8 cellular contexts compared by ENCODE assay signal in the genomic region with DNA sequence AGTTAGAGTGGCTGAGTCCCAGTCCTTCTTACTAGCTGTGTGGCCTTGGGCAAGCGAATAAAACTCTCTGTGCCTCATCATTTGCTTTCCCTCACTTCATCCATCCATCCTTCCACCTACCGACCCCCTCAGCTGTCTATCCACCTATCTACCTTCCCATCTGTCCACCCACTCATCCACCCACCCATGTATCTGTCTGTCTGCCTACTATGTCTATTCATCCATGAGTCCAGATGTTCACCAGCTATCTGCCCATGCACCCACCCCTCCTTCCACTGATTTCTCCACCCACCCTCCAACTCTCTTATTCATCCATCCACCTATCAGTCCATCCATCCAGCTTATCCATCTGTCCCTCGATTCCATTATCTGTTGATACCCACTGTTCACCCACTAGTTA.
"Had no signal": no experiment of that assay in that cellular context is flagged by ENCODE, and none has a peak within 500 bp of the region (broad histone marks: within the 10 kb centered on the region; RNA-seq: fewer than 3 reads in every experiment).

No MANE protein-coding gene starts in this region.

- H3K4me1 ChIP-seq: HAP-1 had no signal

- H3K27ac Mint-ChIP-seq: IgD-negative memory B cell had no signal

- H3K4me3 Mint-ChIP-seq: IgD-negative memory B cell had no signal

- H3K9me3 ChIP-seq: HAP-1 had no signal

- H3K36me3 ChIP-seq: HAP-1 had no signal

- H3K27ac ChIP-seq: GM23248 had no signal

- H3K9ac ChIP-seq: GM23248 had no signal

- H3K36me3 Mint-ChIP-seq: IgD-negative memory B cell had no signal

- DNase-seq: GM23248, GOT3, H7, KG1 had no signal

- FAIRE-seq: HTR-8/SVneo had no signal

- H2AFZ ChIP-seq: GM23248 had no signal

- H3K4me3 ChIP-seq: GM23248, HAP-1 had no signal

- ATAC-seq: HCT116 had no signal
